8 cellular contexts compared by ENCODE assay signal in genomic region chr17:35372846-35373531, GRCh38.
A peak's percentile ranks its signal among the peaks of the same experiment; 100 is the strongest.
DNase-seq lines count a peak whose midpoint lies in the region; ATAC-seq and TF ChIP-seq lines count a peak whose summit lies in the region.

No MANE protein-coding gene starts in this region.

- no peaks in the 10 kb centered on the region for H3K36me3 Mint-ChIP-seq in nephron (ENCODE audit: low read depth)

- DNase-seq in DMS 273 (lab: John Stamatoyannopoulos, UW; ENCODE audit: unreplicated experiment) (peak; percentile 37), DMS 273 treated with DMSO at 0.1 percent for 48 hours (lab: John Stamatoyannopoulos, UW) (no peak), HL-60 (ENCODE audit: low read depth in 1 of 2, low spot score in 1 of 2) (peak in 1 of 2 experiments; percentile 53), UCSD-AML1 (lab: John Stamatoyannopoulos, UW; ENCODE audit: unreplicated experiment) (peak; percentile 38), epithelial cell of esophagus (ENCODE audit: low read depth) (peak; percentile 10)

- H3K27me3 ChIP-seq in HL-60 (ENCODE audit: insufficient read depth, poor library complexity, severe bottlenecking) = no peaks in the 10 kb centered on the region

- H3K4me3 ChIP-seq in HL-60 (replicated peaks; ENCODE audit: insufficient read depth, low read length) = peak overlapping the region; percentile 77
- H3K4me3 ChIP-seq in epithelial cell of esophagus (ENCODE audit: low read length) = peak overlapping the region; percentile 23

- peak overlapping the region; percentile 84 to 89 (median 87) for H3K4me3 Mint-ChIP-seq in nephron

- peaks cover 88% of the 10 kb centered on the region for H3K27me3 Mint-ChIP-seq in nephron (ENCODE audit: low read depth)

- H3K27ac ChIP-seq in HL-60 (replicated peaks) = peak overlapping the region; percentile 96

- peaks cover 27% of the 10 kb centered on the region for H3K9me3 Mint-ChIP-seq in nephron

- peak overlapping the region in 2 of 3 experiments; percentile 89 to 95 for H3K27ac Mint-ChIP-seq in nephron

- ATAC-seq in HG03565 (IDR thresholded peaks at IDR 0.05; ENCODE audit: unreplicated experiment) (no peak), HG03135 (IDR thresholded peaks at IDR 0.05; ENCODE audit: unreplicated experiment) (no peak)

- H3K4me1 Mint-ChIP-seq in nephron = peaks cover 26% of the 10 kb centered on the region

- no peak for TF ChIP-seq CTCF in HL-60 (IDR thresholded peaks at IDR 0.05; ENCODE audit: insufficient read depth, low read length)
- TF ChIP-seq CTCF in epithelial cell of esophagus (IDR thresholded peaks at IDR 0.05; ENCODE audit: insufficient read depth, low read depth, low read length, missing control alignments) = no peak
- no peak for TF ChIP-seq CTCF in nephron (IDR thresholded peaks at IDR 0.05; ENCODE audit: unreplicated experiment in 3 of 3)
